Comparison of ENCODE assay signal across 8 cellular contexts in genomic region chr9:72991772-72992171, GRCh38. TPM values are rescaled to one million over a fixed set of nuclear protein-coding genes. Genes with fewer than 3 reads are reported as not detected.
"Had no signal": no experiment of that assay in that cellular context is flagged by ENCODE, and none has a peak within 500 bp of the region (broad histone marks: within the 10 kb centered on the region; RNA-seq: fewer than 3 reads in every experiment).

No MANE protein-coding gene starts in this region.

- H3K27ac ChIP-seq: HL-60, KMS-11 had no signal

- FAIRE-seq: HepG2, HTR-8/SVneo, K562 had no signal

- ATAC-seq: HepG2, K562 had no signal

- H3K4me2 ChIP-seq: KMS-11 had no signal

- DNase-seq: IMR-90, KBM-7, KG1 had no signal

- H3K4me3 ChIP-seq: K562 had no signal

RNA-seq across cellular contexts. Expression of gene ALDH1A1, which starts 38.9 kb away (rescaled TPM):
- polyA plus RNA-seq: IMR-90 had no signal
